ENCODE assay signal across 8 cellular contexts in the genomic region with DNA sequence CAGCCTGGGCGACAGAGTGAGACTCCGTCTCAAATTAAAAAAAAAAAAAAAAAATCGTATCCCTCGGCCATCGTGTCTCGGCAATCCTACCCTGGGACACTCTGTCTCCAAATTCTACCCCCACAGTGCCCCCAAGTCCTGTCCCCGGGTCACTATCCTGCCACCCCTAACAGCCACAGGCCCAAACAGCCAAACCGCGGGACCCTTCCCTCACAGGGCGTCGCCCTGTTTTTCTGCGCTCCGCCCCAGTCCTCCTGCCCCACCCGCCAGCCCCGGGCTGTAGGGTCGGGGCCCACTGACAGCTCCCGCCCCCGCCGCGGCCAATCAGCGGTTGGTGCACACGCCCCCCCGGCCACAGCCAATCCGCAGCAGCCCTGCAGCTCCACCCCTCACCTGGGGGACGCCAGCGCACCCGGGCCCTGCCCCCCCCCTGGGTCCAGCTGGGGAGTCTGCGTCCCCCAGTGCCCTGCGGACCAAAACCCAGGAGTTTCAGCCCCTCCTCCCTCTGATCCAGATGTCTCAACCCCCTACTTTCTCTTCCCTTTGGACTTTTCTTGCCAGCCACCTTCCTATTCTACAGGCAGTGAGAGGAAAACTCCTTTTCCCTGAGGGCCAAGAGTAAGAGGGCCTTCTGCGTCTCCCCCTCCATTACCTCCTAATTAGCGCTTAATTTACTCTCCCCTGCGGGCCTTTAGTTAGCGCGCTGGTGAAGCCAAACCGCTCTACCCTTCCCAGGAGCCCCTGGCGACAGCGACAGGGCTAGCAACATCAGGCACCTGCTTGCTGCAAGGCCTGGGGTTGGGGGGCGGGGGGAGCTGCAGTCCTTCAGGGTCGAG. TPM values are rescaled to one million over a fixed set of nuclear protein-coding genes. Genes with fewer than 3 reads are reported as not detected.
A peak's percentile ranks its signal among the peaks of the same experiment; 100 is the strongest.
DNase-seq lines count a peak whose midpoint lies in the region; ATAC-seq and TF ChIP-seq lines count a peak whose summit lies in the region.

No MANE protein-coding gene starts in this region.

- peak; percentile 50 for ATAC-seq in HG03460 (IDR thresholded peaks at IDR 0.05; ENCODE audit: unreplicated experiment)
- peak; percentile 64 to 67 for ATAC-seq in naive B cell (ENCODE audit: low read depth in 2 of 2)

- intact Hi-C loops in activated T-helper 2 cell treated with anti-CD3 and anti-CD28 coated beads, Interferon-gamma antibody, Interleukin-2, Interleukin-4, amounts not matched to agents 10 μg/mL and 5 μg/mL and 100 μg/mL, durations not matched to agents 14 hours and 24 hours and 36 hours (cut with micrococcal nuclease) = no loop called here

- H3K4me3 ChIP-seq in GM12875 (ENCODE audit: low read depth, low read length) (peak overlapping the region; percentile 18), fibroblast of mammary gland (ENCODE audit: control insufficient read depth, low read depth, low read length) (peak overlapping the region; percentile 75), stomach smooth muscle (ENCODE audit: low read length in 2 of 2) (peak overlapping the region; percentile 53 to 80)

- H3K9ac ChIP-seq in stomach smooth muscle (ENCODE audit: low read length in 2 of 2) = peak overlapping the region; percentile 38 to 73

- H3K27ac Mint-ChIP-seq in activated T-helper 2 cell treated with anti-CD3 and anti-CD28 coated beads, Interferon-gamma antibody, Interleukin-2, Interleukin-4, amounts not matched to agents 10 μg/mL and 5 μg/mL and 100 μg/mL, durations not matched to agents 14 hours and 24 hours and 36 hours = peak overlapping the region; percentile 49
- peak overlapping the region in 5 of 6 donors; percentile 53 to 91 (median 84) for H3K27ac Mint-ChIP-seq in naive B cell

- H3K27ac ChIP-seq in stomach smooth muscle (ENCODE audit: low read length) = peak overlapping the region; percentile 89

- TF ChIP-seq CTCF in GM12875 (IDR thresholded peaks at IDR 0.05; ENCODE audit: borderline replicate concordance, insufficient read depth, low read depth, low read length) = no peak
- TF ChIP-seq CTCF in fibroblast of mammary gland (conservative IDR thresholded peaks at IDR 0.05; ENCODE audit: control insufficient read depth, insufficient read depth, low read depth, low read length) = no peak

- H3K36me3 Mint-ChIP-seq in activated T-helper 2 cell treated with anti-CD3 and anti-CD28 coated beads, Interferon-gamma antibody, Interleukin-2, Interleukin-4, amounts not matched to agents 10 μg/mL and 5 μg/mL and 100 μg/mL, durations not matched to agents 14 hours and 24 hours and 36 hours (ENCODE audit: low read depth) = no peaks in the 10 kb centered on the region
- no peaks in the 10 kb centered on the region for H3K36me3 Mint-ChIP-seq in naive B cell

- no peaks in the 10 kb centered on the region for H3K27me3 Mint-ChIP-seq in activated T-helper 2 cell treated with anti-CD3 and anti-CD28 coated beads, Interferon-gamma antibody, Interleukin-2, Interleukin-4, amounts not matched to agents 10 μg/mL and 5 μg/mL and 100 μg/mL, durations not matched to agents 14 hours and 24 hours and 36 hours (ENCODE audit: low read depth)
- no peaks in the 10 kb centered on the region for H3K27me3 Mint-ChIP-seq in naive B cell

- H3K27me3 ChIP-seq in stomach smooth muscle (ENCODE audit: control insufficient read depth in 1 of 2, insufficient read depth in 2 of 2, low read length in 2 of 2) = no peaks in the 10 kb centered on the region

- peaks cover 12% of the 10 kb centered on the region for H3K4me1 ChIP-seq in stomach smooth muscle (ENCODE audit: control insufficient read depth, insufficient read depth, low read length)

- H3K9me3 ChIP-seq in stomach smooth muscle (ENCODE audit: control insufficient read depth in 2 of 2, low read length in 2 of 2) = no peaks in the 10 kb centered on the region

- H3K4me3 Mint-ChIP-seq in activated T-helper 2 cell treated with anti-CD3 and anti-CD28 coated beads, Interferon-gamma antibody, Interleukin-2, Interleukin-4, amounts not matched to agents 10 μg/mL and 5 μg/mL and 100 μg/mL, durations not matched to agents 14 hours and 24 hours and 36 hours (ENCODE audit: low read depth) = peak overlapping the region; percentile 79
- H3K4me3 Mint-ChIP-seq in naive B cell = peak overlapping the region; percentile 82 to 96 (median 88)

- DNase-seq in NOMO-1 treated with dmso at 0.1 percent for 144 hours (lab: John Stamatoyannopoulos, UW; ENCODE audit: unreplicated experiment) (peak; percentile 65), fibroblast of mammary gland (ENCODE audit: low read depth) (peak; percentile 59), naive B cell (peak; percentile 64)
- DNase-seq in activated T-helper 2 cell treated with anti-CD3 and anti-CD28 coated beads, Interferon-gamma antibody, Interleukin-2, Interleukin-4, amounts not matched to agents 10 μg/mL and 5 μg/mL and 100 μg/mL, durations not matched to agents 14 hours and 24 hours and 36 hours (ENCODE audit: low spot score) = peak; percentile 58
- no peak for DNase-seq in NK-92 treated with Interleukin-12 subunit alpha and Interleukin-12 subunit beta, amount 100 ng/mL, for 24 hours (lab: John Stamatoyannopoulos, UW)

- no peaks in the 10 kb centered on the region for H3K9me3 Mint-ChIP-seq in activated T-helper 2 cell treated with anti-CD3 and anti-CD28 coated beads, Interferon-gamma antibody, Interleukin-2, Interleukin-4, amounts not matched to agents 10 μg/mL and 5 μg/mL and 100 μg/mL, durations not matched to agents 14 hours and 24 hours and 36 hours
- no peaks in the 10 kb centered on the region for H3K9me3 Mint-ChIP-seq in naive B cell

- peaks cover 32% of the 10 kb centered on the region for H3K4me1 Mint-ChIP-seq in activated T-helper 2 cell treated with anti-CD3 and anti-CD28 coated beads, Interferon-gamma antibody, Interleukin-2, Interleukin-4, amounts not matched to agents 10 μg/mL and 5 μg/mL and 100 μg/mL, durations not matched to agents 14 hours and 24 hours and 36 hours (ENCODE audit: low read depth)
- peaks cover 37 to 53% (median 42%) of the 10 kb centered on the region in 3 donors for H3K4me1 Mint-ChIP-seq in naive B cell

- H3K36me3 ChIP-seq in stomach smooth muscle (ENCODE audit: control insufficient read depth in 2 of 2, insufficient read depth in 2 of 2, low read length in 2 of 2) = no peaks in the 10 kb centered on the region

RNA-seq across cellular contexts. Expression of gene BCAT2, which starts 1.5 kb away (rescaled TPM):
- 87.9 and 88.9 TPM in 2 replicates for total RNA-seq in activated T-helper 2 cell treated with anti-CD3 and anti-CD28 coated beads, Interferon-gamma antibody, Interleukin-2, Interleukin-4, amounts not matched to agents 10 μg/mL and 5 μg/mL and 100 μg/mL, durations not matched to agents 14 hours and 24 hours and 36 hours
- 10 to 100 TPM; 16.3 to 29.5 (median 22.2) TPM for polyA plus RNA-seq in naive B cell (ENCODE audit: low read depth in 6 of 6)

RNA-seq across cellular contexts. Expression of gene HSD17B14, which starts 24.0 kb away (rescaled TPM):
- 0.57 and 0.89 TPM in 2 replicates for total RNA-seq in activated T-helper 2 cell treated with anti-CD3 and anti-CD28 coated beads, Interferon-gamma antibody, Interleukin-2, Interleukin-4, amounts not matched to agents 10 μg/mL and 5 μg/mL and 100 μg/mL, durations not matched to agents 14 hours and 24 hours and 36 hours
- 1 to 10 TPM in 4 of 6 donors, under 1 TPM in 1, not detected in 1; 1.00 to 3.3 (median 1.4) TPM for polyA plus RNA-seq in naive B cell (ENCODE audit: low read depth in 6 of 6)

RNA-seq across cellular contexts. Expression of gene PLEKHA4, which starts 56.1 kb away (rescaled TPM):
- total RNA-seq in activated T-helper 2 cell treated with anti-CD3 and anti-CD28 coated beads, Interferon-gamma antibody, Interleukin-2, Interleukin-4, amounts not matched to agents 10 μg/mL and 5 μg/mL and 100 μg/mL, durations not matched to agents 14 hours and 24 hours and 36 hours = 1.6 and 2.2 TPM in 2 replicates
- polyA plus RNA-seq in naive B cell (ENCODE audit: low read depth in 6 of 6) = 10 to 100 TPM in 1 of 6 donors, 1 to 10 TPM in 5; 4.4 to 15.3 (median 8.7) TPM

RNA-seq across cellular contexts. Expression of gene FGF21, which starts 57.0 kb away (rescaled TPM):
- not detected in 2 replicates for total RNA-seq in activated T-helper 2 cell treated with anti-CD3 and anti-CD28 coated beads, Interferon-gamma antibody, Interleukin-2, Interleukin-4, amounts not matched to agents 10 μg/mL and 5 μg/mL and 100 μg/mL, durations not matched to agents 14 hours and 24 hours and 36 hours
- polyA plus RNA-seq in naive B cell (ENCODE audit: low read depth in 6 of 6) = not detected

RNA-seq across cellular contexts. Expression of gene FUT1, which starts 59.9 kb away (rescaled TPM):
- total RNA-seq in activated T-helper 2 cell treated with anti-CD3 and anti-CD28 coated beads, Interferon-gamma antibody, Interleukin-2, Interleukin-4, amounts not matched to agents 10 μg/mL and 5 μg/mL and 100 μg/mL, durations not matched to agents 14 hours and 24 hours and 36 hours = 0.27 and 0.64 TPM in 2 replicates
- polyA plus RNA-seq in naive B cell (ENCODE audit: low read depth in 6 of 6) = not detected

Comparison
In these comparisons a context has a peak if more than half of its experiments do, and no peak if none do; other contexts are left out.
1. H3K4me3 ChIP-seq: peak in every context shown above with its lines; median percentile 75 in fibroblast of mammary gland; 66 in stomach smooth muscle; 18 in GM12875.